1 cellular context compared by ENCODE assay signal in the genomic region with DNA sequence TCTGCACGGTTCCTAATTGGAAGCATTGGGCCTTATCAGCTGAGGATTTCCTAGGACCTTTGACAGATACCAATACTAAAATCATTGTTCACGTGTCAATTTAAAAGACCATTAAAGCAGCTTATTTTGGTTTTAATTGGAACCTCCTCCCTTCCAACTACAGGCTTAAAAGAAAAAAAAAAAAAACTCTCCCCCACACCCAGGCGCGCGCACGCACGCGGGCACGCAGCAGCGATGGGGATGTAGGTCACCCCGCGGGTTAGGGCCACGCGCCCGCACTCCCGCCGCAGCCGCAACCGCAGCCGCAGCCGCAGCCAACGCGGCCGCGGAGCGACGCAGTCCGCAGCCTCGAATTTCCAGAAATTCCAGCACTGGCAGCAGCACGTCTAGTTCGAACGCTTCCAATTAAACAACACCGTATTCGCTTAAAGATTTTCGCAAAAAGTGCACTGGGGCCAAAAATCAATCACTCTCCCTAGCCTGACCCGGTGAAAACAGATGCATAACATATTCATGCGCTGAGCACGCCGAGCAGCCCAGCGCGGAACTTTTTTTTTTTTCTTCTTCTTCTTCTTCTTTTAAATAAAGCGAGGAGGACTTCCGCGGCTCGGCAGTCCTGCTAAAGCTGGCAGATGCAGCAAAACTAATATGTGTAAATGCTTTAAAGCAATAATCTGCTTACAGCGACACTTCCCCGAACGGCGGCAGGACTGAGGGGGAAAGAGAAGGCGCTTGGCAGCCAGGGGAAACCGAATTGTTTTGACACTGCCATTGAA.
TF ChIP-seq lines count a peak whose summit lies in the region.

No MANE protein-coding gene starts in this region.

TF ChIP-seq in GM12878, 131 proteins besides CTCF, POLR2A, EP300 and RAD21 (continued from another document):
- TF ChIP-seq RUNX3 (IDR thresholded peaks at IDR 0.05; ENCODE audit: low read length): peak; percentile 25; the same call in 1 of the 2 replicates
